Comparison of ENCODE assay signal across 13 cellular contexts in genomic region chr10:88965016-88965415, GRCh38.
"Had no signal": no experiment of that assay in that cellular context is flagged by ENCODE, and none has a peak within 500 bp of the region (broad histone marks: within the 10 kb centered on the region; RNA-seq: fewer than 3 reads in every experiment).

No MANE protein-coding gene starts in this region.

- H3K27ac ChIP-seq: cardiac muscle cell, colonic mucosa, epithelial cell of prostate, lower lobe of right lung, skin epidermis had no signal

- H3K4me1 ChIP-seq: colonic mucosa had no signal

- H3K9me3 ChIP-seq: colonic mucosa, lower lobe of right lung, transverse colon had no signal

- ATAC-seq: activated T-cell treated with anti-CD3 and anti-CD28 coated beads, Interleukin-2, amount 50 U/mL, for 4 hours; left cardiac atrium; lower lobe of right lung had no signal

- H3K4me3 ChIP-seq: cardiac muscle cell, colonic mucosa, lower lobe of right lung, skin epidermis, transverse colon had no signal

- H3K36me3 ChIP-seq: cardiac muscle cell, colonic mucosa, lower lobe of right lung, transverse colon had no signal

- H3K27me3 ChIP-seq: cardiac muscle cell, colonic mucosa, transverse colon had no signal

- DNase-seq: activated gamma-delta T cell treated with Interleukin-2 at 50 U/mL for 16 hours; activated naive CD8-positive, alpha-beta T cell treated with anti-CD3 and anti-CD28 coated beads, Interleukin-2, amount 10 ng/mL, durations not matched to agents 7 days and 5 days; activated T-cell treated with anti-CD3 and anti-CD28 coated beads, Interleukin-2, amount 50 U/mL, for 4 hours; colonic mucosa; effector CD8-positive, alpha-beta T cell; left cardiac atrium; lower lobe of right lung; naive B cell; posterior cingulate gyrus; transverse colon had no signal
